In genomic region chr10:42896735-42897134, GRCh38 we compare ENCODE assay signal across 16 cellular contexts.
DNase-seq lines count a peak whose midpoint lies in the region; ATAC-seq and TF ChIP-seq lines count a peak whose summit lies in the region.
"Had no signal": no experiment of that assay in that cellular context is flagged by ENCODE, and none has a peak within 500 bp of the region (broad histone marks: within the 10 kb centered on the region; RNA-seq: fewer than 3 reads in every experiment).

No MANE protein-coding gene starts in this region.

- H3K27ac Mint-ChIP-seq in activated T-cell treated with anti-CD3 and anti-CD28 coated beads, Interleukin-2, amount 50 U/mL, for 72 hours = no peak overlapping the region
- H3K27ac Mint-ChIP-seq in activated T-cell treated with anti-CD3 and anti-CD28 coated beads, Interleukin-2, amount 50 U/mL, for 24 hours = no peak overlapping the region
- H3K27ac Mint-ChIP-seq in endothelial cell (ENCODE audit: unreplicated experiment) = peak overlapping the region; percentile 3
- no peak overlapping the region for H3K27ac Mint-ChIP-seq in stimulated activated effector memory CD8-positive, alpha-beta T cell treated with anti-CD3 and anti-CD28 coated beads, Interleukin-12 subunit alpha, Interleukin-12 subunit beta, amount 100 ng/mL, for 72 hours
- H3K27ac Mint-ChIP-seq: B cell; CD8-positive, alpha-beta T cell; HFFc6 had no signal

- H3K36me3 Mint-ChIP-seq in activated T-cell treated with anti-CD3 and anti-CD28 coated beads, Interleukin-2, amount 50 U/mL, for 72 hours (ENCODE audit: insufficient read depth in 2 of 2) = peaks cover 6 to 7% of the 10 kb centered on the region in 2 donors
- peaks cover 4% of the 10 kb centered on the region for H3K36me3 Mint-ChIP-seq in activated T-cell treated with anti-CD3 and anti-CD28 coated beads, Interleukin-2, amount 50 U/mL, for 24 hours (ENCODE audit: low read depth)
- H3K36me3 Mint-ChIP-seq in endothelial cell (ENCODE audit: low read depth, unreplicated experiment) = peaks cover 10% of the 10 kb centered on the region
- H3K36me3 Mint-ChIP-seq in stimulated activated effector memory CD8-positive, alpha-beta T cell treated with anti-CD3 and anti-CD28 coated beads, Interleukin-12 subunit alpha, Interleukin-12 subunit beta, amount 100 ng/mL, for 72 hours = no peaks in the 10 kb centered on the region
- H3K36me3 Mint-ChIP-seq: CD8-positive, alpha-beta T cell had no signal

- DNase-seq in activated T-cell treated with anti-CD3 and anti-CD28 coated beads, Interleukin-2, amount 50 U/mL, for 72 hours = peak in 1 of 2 donors; percentile 15
- DNase-seq in activated T-cell treated with anti-CD3 and anti-CD28 coated beads, Interleukin-2, amount 50 U/mL, for 24 hours = no peak
- DNase-seq in endothelial cell (ENCODE audit: low spot score) (no peak), NCI-H1930 (lab: John Stamatoyannopoulos, UW) (no peak), hippocampal formation (lab: John Stamatoyannopoulos, UW) (no peak)
- no peak for DNase-seq in stimulated activated effector memory CD8-positive, alpha-beta T cell treated with anti-CD3 and anti-CD28 coated beads, Interleukin-12 subunit alpha, Interleukin-12 subunit beta, amount 100 ng/mL, for 72 hours (ENCODE audit: low spot score in 2 of 2)
- DNase-seq: Calu3; CD8-positive, alpha-beta T cell; DMS79 treated with DMSO at 0.1 percent for 48 hours; GF-D8; GOT3; H7; HFFc6 had no signal

- peak; percentile 49 to 75 for ATAC-seq in activated T-cell treated with anti-CD3 and anti-CD28 coated beads, Interleukin-2, amount 50 U/mL, for 72 hours (replicated peaks in 1 of 2)
- ATAC-seq in stimulated activated effector memory CD8-positive, alpha-beta T cell treated with anti-CD3 and anti-CD28 coated beads, Interleukin-12 subunit alpha, Interleukin-12 subunit beta, amount 100 ng/mL, for 72 hours = peak; percentile 78
- no peak for ATAC-seq in HG02642 (IDR thresholded peaks at IDR 0.05; ENCODE audit: poor library complexity, unreplicated experiment)
- ATAC-seq: CD8-positive, alpha-beta T cell; HCT116 had no signal

- H3K4me3 Mint-ChIP-seq in activated T-cell treated with anti-CD3 and anti-CD28 coated beads, Interleukin-2, amount 50 U/mL, for 72 hours = peak overlapping the region in 1 of 2 donors; percentile 9
- no peak overlapping the region for H3K4me3 Mint-ChIP-seq in activated T-cell treated with anti-CD3 and anti-CD28 coated beads, Interleukin-2, amount 50 U/mL, for 24 hours
- H3K4me3 Mint-ChIP-seq in endothelial cell (ENCODE audit: unreplicated experiment) = peak overlapping the region; percentile 56
- H3K4me3 Mint-ChIP-seq in stimulated activated effector memory CD8-positive, alpha-beta T cell treated with anti-CD3 and anti-CD28 coated beads, Interleukin-12 subunit alpha, Interleukin-12 subunit beta, amount 100 ng/mL, for 72 hours = no peak overlapping the region
- H3K4me3 Mint-ChIP-seq: B cell; CD8-positive, alpha-beta T cell; HFFc6 had no signal

- peaks cover 10% of the 10 kb centered on the region for H3K4me1 Mint-ChIP-seq in activated T-cell treated with anti-CD3 and anti-CD28 coated beads, Interleukin-2, amount 50 U/mL, for 72 hours (ENCODE audit: low read depth)
- peaks cover 4% of the 10 kb centered on the region for H3K4me1 Mint-ChIP-seq in activated T-cell treated with anti-CD3 and anti-CD28 coated beads, Interleukin-2, amount 50 U/mL, for 24 hours (ENCODE audit: low read depth)
- H3K4me1 Mint-ChIP-seq in endothelial cell (ENCODE audit: unreplicated experiment) = no peaks in the 10 kb centered on the region
- peaks cover 14% of the 10 kb centered on the region for H3K4me1 Mint-ChIP-seq in stimulated activated effector memory CD8-positive, alpha-beta T cell treated with anti-CD3 and anti-CD28 coated beads, Interleukin-12 subunit alpha, Interleukin-12 subunit beta, amount 100 ng/mL, for 72 hours
- H3K4me1 Mint-ChIP-seq: B cell had no signal

- no peak for TF ChIP-seq CTCF in endothelial cell (IDR thresholded peaks at IDR 0.05; ENCODE audit: unreplicated experiment)

- peaks cover 30% of the 10 kb centered on the region for H3K27me3 Mint-ChIP-seq in activated T-cell treated with anti-CD3 and anti-CD28 coated beads, Interleukin-2, amount 50 U/mL, for 72 hours (ENCODE audit: low read depth)
- H3K27me3 Mint-ChIP-seq in activated T-cell treated with anti-CD3 and anti-CD28 coated beads, Interleukin-2, amount 50 U/mL, for 24 hours = peaks cover 58% of the 10 kb centered on the region
- H3K27me3 Mint-ChIP-seq in endothelial cell (ENCODE audit: unreplicated experiment) = peaks cover 7% of the 10 kb centered on the region

- H3K9me3 Mint-ChIP-seq in activated T-cell treated with anti-CD3 and anti-CD28 coated beads, Interleukin-2, amount 50 U/mL, for 72 hours = no peaks in the 10 kb centered on the region
- peaks cover 11% of the 10 kb centered on the region for H3K9me3 Mint-ChIP-seq in activated T-cell treated with anti-CD3 and anti-CD28 coated beads, Interleukin-2, amount 50 U/mL, for 24 hours
- H3K9me3 Mint-ChIP-seq in endothelial cell (ENCODE audit: unreplicated experiment) = peaks cover 19% of the 10 kb centered on the region
- H3K9me3 Mint-ChIP-seq in stimulated activated effector memory CD8-positive, alpha-beta T cell treated with anti-CD3 and anti-CD28 coated beads, Interleukin-12 subunit alpha, Interleukin-12 subunit beta, amount 100 ng/mL, for 72 hours = peaks cover 12% of the 10 kb centered on the region
